In genomic region chr1:64856564-64856963, GRCh38 we compare ENCODE assay signal across 10 cellular contexts.
DNase-seq lines count a peak whose midpoint lies in the region; ATAC-seq and TF ChIP-seq lines count a peak whose summit lies in the region.
"Had no signal": no experiment of that assay in that cellular context is flagged by ENCODE, and none has a peak within 500 bp of the region (broad histone marks: within the 10 kb centered on the region; RNA-seq: fewer than 3 reads in every experiment).

No MANE protein-coding gene starts in this region.

- no peaks in the 10 kb centered on the region for H3K9me3 ChIP-seq in CD4-positive, alpha-beta memory T cell (ENCODE audit: control insufficient read depth in 1 of 2, low read length in 2 of 2)
- no peaks in the 10 kb centered on the region for H3K9me3 ChIP-seq in breast epithelium
- no peaks in the 10 kb centered on the region for H3K9me3 ChIP-seq in naive thymus-derived CD4-positive, alpha-beta T cell (ENCODE audit: control insufficient read depth in 2 of 3, low read length in 3 of 3)

- H3K36me3 ChIP-seq in CD4-positive, alpha-beta memory T cell (ENCODE audit: insufficient read depth, low read length), result peaks cover 92% of the 10 kb centered on the region
- H3K36me3 ChIP-seq in breast epithelium, result no peaks in the 10 kb centered on the region
- peaks cover 44 to 95% (median 46%) of the 10 kb centered on the region in 3 experiments for H3K36me3 ChIP-seq in naive thymus-derived CD4-positive, alpha-beta T cell (ENCODE audit: control insufficient read depth in 2 of 3, insufficient read depth in 3 of 3, low read length in 3 of 3)

- peaks cover 76 to 91% of the 10 kb centered on the region in 2 donors for H3K36me3 Mint-ChIP-seq in CD4-positive, alpha-beta memory T cell
- peaks cover 23 to 78% (median 46%) of the 10 kb centered on the region in 5 donors for H3K36me3 Mint-ChIP-seq in naive thymus-derived CD4-positive, alpha-beta T cell
- peaks cover 46% of the 10 kb centered on the region for H3K36me3 Mint-ChIP-seq in mesothelial cell of epicardium

- TF ChIP-seq CTCF in breast epithelium (IDR thresholded peaks at IDR 0.05) (peak in 1 of 3 donors; percentile 21), mesothelial cell of epicardium (IDR thresholded peaks at IDR 0.05; ENCODE audit: unreplicated experiment) (no peak)

- no peaks in the 10 kb centered on the region for H3K27me3 Mint-ChIP-seq in CD4-positive, alpha-beta memory T cell
- no peaks in the 10 kb centered on the region for H3K27me3 Mint-ChIP-seq in naive thymus-derived CD4-positive, alpha-beta T cell
- H3K27me3 Mint-ChIP-seq in mesothelial cell of epicardium (ENCODE audit: low read depth), result no peaks in the 10 kb centered on the region

- no peak for TF ChIP-seq POLR2A in breast epithelium (IDR thresholded peaks at IDR 0.05)

- no peak for ATAC-seq in naive thymus-derived CD4-positive, alpha-beta T cell
- no peak for ATAC-seq in HG02623 (IDR thresholded peaks at IDR 0.05; ENCODE audit: unreplicated experiment)

- intact Hi-C loops in CD4-positive, alpha-beta memory T cell (cut with micrococcal nuclease), result no loop called here
- intact Hi-C loops in breast epithelium (cut with DNase I; ENCODE audit: low total_unique reads), result no loop called here
- intact Hi-C loops in naive thymus-derived CD4-positive, alpha-beta T cell (cut with micrococcal nuclease), result no loop called here

- peaks cover 0 to 4% (median 0%) of the 10 kb centered on the region in 8 donors for H3K9me3 Mint-ChIP-seq in CD4-positive, alpha-beta memory T cell
- peaks cover 0 to 7% (median 0%) of the 10 kb centered on the region in 11 donors for H3K9me3 Mint-ChIP-seq in naive thymus-derived CD4-positive, alpha-beta T cell
- no peaks in the 10 kb centered on the region for H3K9me3 Mint-ChIP-seq in mesothelial cell of epicardium

- H3K4me1 Mint-ChIP-seq in CD4-positive, alpha-beta memory T cell, result peaks cover 12 to 37% (median 22%) of the 10 kb centered on the region in 4 donors
- peaks cover 5 to 23% (median 15%) of the 10 kb centered on the region in 7 donors for H3K4me1 Mint-ChIP-seq in naive thymus-derived CD4-positive, alpha-beta T cell
- H3K4me1 Mint-ChIP-seq in mesothelial cell of epicardium, result no peaks in the 10 kb centered on the region

- H3K27me3 ChIP-seq in CD4-positive, alpha-beta memory T cell (ENCODE audit: insufficient read depth, low read length), result no peaks in the 10 kb centered on the region
- no peaks in the 10 kb centered on the region for H3K27me3 ChIP-seq in breast epithelium
- no peaks in the 10 kb centered on the region for H3K27me3 ChIP-seq in naive thymus-derived CD4-positive, alpha-beta T cell (ENCODE audit: control insufficient read depth in 2 of 2, insufficient read depth in 2 of 2, low read length in 2 of 2)

- no peak for DNase-seq in CD4-positive, alpha-beta memory T cell
- DNase-seq in MV-4-11 (lab: John Stamatoyannopoulos, UW) (peak; percentile 43), breast epithelium (ENCODE audit: low spot score in 2 of 2) (peak in 1 of 2 donors; percentile 80), mucosa of gallbladder (ENCODE audit: low spot score) (peak; percentile 31), cortex of kidney (lab: John Stamatoyannopoulos, UW) (no peak), mesothelial cell of epicardium (ENCODE audit: low spot score in 2 of 2, unreplicated experiment in 2 of 2) (no peak)
- no peak for DNase-seq in naive thymus-derived CD4-positive, alpha-beta T cell
- DNase-seq: foreskin fibroblast, mesenchymal stem cell had no signal

- no peak overlapping the region for H3K4me3 ChIP-seq in CD4-positive, alpha-beta memory T cell (ENCODE audit: low read length in 2 of 2)
- no peak overlapping the region for H3K4me3 ChIP-seq in breast epithelium
- H3K4me3 ChIP-seq in naive thymus-derived CD4-positive, alpha-beta T cell (ENCODE audit: low read length), result no peak overlapping the region

- no peak overlapping the region for H3K4me3 Mint-ChIP-seq in CD4-positive, alpha-beta memory T cell
- no peak overlapping the region for H3K4me3 Mint-ChIP-seq in naive thymus-derived CD4-positive, alpha-beta T cell
- H3K4me3 Mint-ChIP-seq in mesothelial cell of epicardium, result no peak overlapping the region

- CTCF ChIA-PET in CD4-positive, alpha-beta memory T cell (lab: Charles Lee; ENCODE audit: partially characterized antibody), result no interaction called here
- CTCF ChIA-PET in naive thymus-derived CD4-positive, alpha-beta T cell (lab: Charles Lee), result interaction anchor here (1.1 kb wide), 1 partner anchor 106 kb away, joined by 3 read pairs; no protein-coding TSS in a partner anchor

- peak overlapping the region in 4 of 7 donors; percentile 8 to 86 (median 44) for H3K27ac Mint-ChIP-seq in CD4-positive, alpha-beta memory T cell
- H3K27ac Mint-ChIP-seq in naive thymus-derived CD4-positive, alpha-beta T cell, result peak overlapping the region in 2 of 9 donors; percentile 20 to 67
- H3K27ac Mint-ChIP-seq in mesothelial cell of epicardium, result no peak overlapping the region

- POLR2A ChIA-PET in CD4-positive, alpha-beta memory T cell (lab: Charles Lee; ENCODE audit: partially characterized antibody), result no interaction called here
- POLR2A ChIA-PET in naive thymus-derived CD4-positive, alpha-beta T cell (lab: Charles Lee), result interaction anchor here (1.1 kb wide), 1 partner anchor 10 kb away, joined by 3 read pairs; no protein-coding TSS in a partner anchor

- no peak overlapping the region for H3K27ac ChIP-seq in CD4-positive, alpha-beta memory T cell (ENCODE audit: low read depth, low read length)
- peak overlapping the region; percentile 53 to 57 for H3K27ac ChIP-seq in breast epithelium
- no peak overlapping the region for H3K27ac ChIP-seq in naive thymus-derived CD4-positive, alpha-beta T cell (ENCODE audit: low read depth, low read length)

- H3K4me1 ChIP-seq in CD4-positive, alpha-beta memory T cell (ENCODE audit: insufficient read depth, low read length), result no peaks in the 10 kb centered on the region
- no peaks in the 10 kb centered on the region for H3K4me1 ChIP-seq in breast epithelium
- H3K4me1 ChIP-seq in naive thymus-derived CD4-positive, alpha-beta T cell (ENCODE audit: control insufficient read depth in 2 of 2, insufficient read depth in 2 of 2, low read length in 2 of 2), result peaks cover 0 to 7% of the 10 kb centered on the region in 2 donors

Comparison
In these comparisons a context has a peak if more than half of its experiments do, and no peak if none do; other contexts are left out.
1. DNase-seq: peak in MV-4-11 (single experiment) and mucosa of gallbladder (single experiment); none in CD4-positive, alpha-beta memory T cell (0 of 5), naive thymus-derived CD4-positive, alpha-beta T cell (0 of 9), cortex of kidney (single experiment) and mesothelial cell of epicardium (0 of 2).
2. H3K27ac ChIP-seq: peak in breast epithelium (2 of 2); none in CD4-positive, alpha-beta memory T cell (single experiment) and naive thymus-derived CD4-positive, alpha-beta T cell (single experiment).